ENCODE assay signal across 8 cellular contexts in the genomic region with DNA sequence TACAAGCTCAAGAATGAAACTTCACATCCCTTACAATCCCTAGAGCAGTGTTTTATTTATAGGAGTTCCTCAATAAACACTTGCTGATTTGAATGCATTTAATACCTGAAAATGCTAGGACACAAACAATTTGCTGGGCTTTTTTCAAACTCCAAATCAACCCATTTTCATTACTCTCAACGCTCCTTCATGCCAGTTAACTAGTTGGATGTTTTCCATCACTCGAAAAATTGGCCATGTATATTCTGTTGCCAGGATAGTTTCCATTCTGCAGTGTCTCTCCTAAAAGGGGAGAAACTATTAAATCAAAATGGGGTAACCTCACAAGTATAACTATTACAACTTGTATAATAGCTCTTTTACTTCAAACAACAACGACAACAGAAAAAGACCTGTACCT. TPM values are rescaled to one million over a fixed set of nuclear protein-coding genes. Genes with fewer than 3 reads are reported as not detected.
DNase-seq lines count a peak whose midpoint lies in the region; ATAC-seq and TF ChIP-seq lines count a peak whose summit lies in the region.

No MANE protein-coding gene starts in this region.

- TF ChIP-seq CTCF in left lung (IDR thresholded peaks at IDR 0.05) (no peak), tibial nerve (IDR thresholded peaks at IDR 0.05) (no peak)

- H3K9me3 ChIP-seq in left lung: no peaks in the 10 kb centered on the region
- H3K9me3 ChIP-seq in tibial nerve: peaks cover 0 to 1% (median 0%) of the 10 kb centered on the region in 4 donors

- H3K27me3 ChIP-seq in left lung: no peaks in the 10 kb centered on the region
- no peaks in the 10 kb centered on the region for H3K27me3 ChIP-seq in tibial nerve

- H3K27me3 Mint-ChIP-seq in activated T-cell treated with anti-CD3 and anti-CD28 coated beads, Interleukin-2, amount 50 U/mL, for 4 hours (ENCODE audit: low read depth): no peaks in the 10 kb centered on the region
- H3K27me3 Mint-ChIP-seq in activated naive CD8-positive, alpha-beta T cell treated with anti-CD3 and anti-CD28 coated beads, Interleukin-2, amount 50 U/mL, for 24 hours: no peaks in the 10 kb centered on the region

- no peak for TF ChIP-seq EP300 in tibial nerve (IDR thresholded peaks at IDR 0.05)

- peak overlapping the region; percentile 50 to 63 for H3K4me3 ChIP-seq in left lung
- peak overlapping the region; percentile 60 to 76 (median 70) for H3K4me3 ChIP-seq in tibial nerve

- H3K36me3 ChIP-seq in left lung (peaks cover 0 to 8% of the 10 kb centered on the region in 2 donors), tibial nerve (no peaks in the 10 kb centered on the region)

- H3K27ac ChIP-seq in left lung (peak overlapping the region; percentile 99 to 100), tibial nerve (peak overlapping the region; percentile 95 to 99 (median 98))

- H3K4me1 ChIP-seq in left lung (peaks cover 0 to 43% of the 10 kb centered on the region in 2 donors), tibial nerve (peaks cover 0 to 39% (median 13%) of the 10 kb centered on the region in 4 donors)

- H3K9me3 Mint-ChIP-seq in activated T-cell treated with anti-CD3 and anti-CD28 coated beads, Interleukin-2, amount 50 U/mL, for 4 hours: peaks cover 5% of the 10 kb centered on the region
- peaks cover 15% of the 10 kb centered on the region for H3K9me3 Mint-ChIP-seq in activated naive CD8-positive, alpha-beta T cell treated with anti-CD3 and anti-CD28 coated beads, Interleukin-2, amount 50 U/mL, for 24 hours

- no peak for ATAC-seq in activated T-cell treated with anti-CD3 and anti-CD28 coated beads, Interleukin-2, amount 50 U/mL, for 4 hours
- no peak for ATAC-seq in activated naive CD8-positive, alpha-beta T cell treated with anti-CD3 and anti-CD28 coated beads, Interleukin-2, amount 50 U/mL, for 24 hours
- no peak for ATAC-seq in left lung

- peak overlapping the region; percentile 99 for H3K27ac Mint-ChIP-seq in activated naive CD8-positive, alpha-beta T cell treated with anti-CD3 and anti-CD28 coated beads, Interleukin-2, amount 50 U/mL, for 24 hours

- peak overlapping the region; percentile 90 for H3K4me3 Mint-ChIP-seq in activated T-cell treated with anti-CD3 and anti-CD28 coated beads, Interleukin-2, amount 50 U/mL, for 4 hours
- peak overlapping the region; percentile 92 for H3K4me3 Mint-ChIP-seq in activated naive CD8-positive, alpha-beta T cell treated with anti-CD3 and anti-CD28 coated beads, Interleukin-2, amount 50 U/mL, for 24 hours

- DNase-seq in activated T-cell treated with anti-CD3 and anti-CD28 coated beads, Interleukin-2, amount 50 U/mL, for 4 hours: no peak
- DNase-seq in activated T-cell treated with anti-CD3 and anti-CD28 coated beads, Interleukin-2, amount 50 U/mL, for 48 hours: no peak
- DNase-seq in activated naive CD8-positive, alpha-beta T cell treated with anti-CD3 and anti-CD28 coated beads, Interleukin-2, amount 50 U/mL, for 24 hours: no peak
- DNase-seq in left lung (no peak), tibial nerve (ENCODE audit: low spot score in 2 of 2) (no peak), NCI-H2196 treated with DMSO at 0.1 percent for 48 hours (lab: John Stamatoyannopoulos, UW; ENCODE audit: unreplicated experiment) (no peak), germinal center (ENCODE audit: low spot score) (no peak), NCI-H446 treated with DMSO at 0.1 percent for 48 hours (lab: John Stamatoyannopoulos, UW) (no peak)

- WGBS in tibial nerve, 2 donors: 44 to 47% methylated on average over 3 of the region's 3 CpGs

- H3K36me3 Mint-ChIP-seq in activated T-cell treated with anti-CD3 and anti-CD28 coated beads, Interleukin-2, amount 50 U/mL, for 4 hours (ENCODE audit: insufficient read depth): peaks cover 20% of the 10 kb centered on the region
- peaks cover 55% of the 10 kb centered on the region for H3K36me3 Mint-ChIP-seq in activated naive CD8-positive, alpha-beta T cell treated with anti-CD3 and anti-CD28 coated beads, Interleukin-2, amount 50 U/mL, for 24 hours (ENCODE audit: low read depth)

- intact Hi-C loops in left lung (cut with DNase I): no loop called here

- TF ChIP-seq POLR2A in tibial nerve (IDR thresholded peaks at IDR 0.05): no peak

- peaks cover 21% of the 10 kb centered on the region for H3K4me1 Mint-ChIP-seq in activated T-cell treated with anti-CD3 and anti-CD28 coated beads, Interleukin-2, amount 50 U/mL, for 4 hours (ENCODE audit: low read depth)
- peaks cover 51% of the 10 kb centered on the region for H3K4me1 Mint-ChIP-seq in activated naive CD8-positive, alpha-beta T cell treated with anti-CD3 and anti-CD28 coated beads, Interleukin-2, amount 50 U/mL, for 24 hours

RNA-seq across cellular contexts. Expression of a gene that starts 1.2 kb away (rescaled TPM):
- 10 to 100 TPM; 13.9 to 16.1 (median 14.2) TPM for total RNA-seq in activated T-cell treated with anti-CD3 and anti-CD28 coated beads, Interleukin-2, amount 50 U/mL, for 4 hours
- total RNA-seq in left lung (10 to 100 TPM; 30.3 to 53.1 TPM), tibial nerve (10 to 100 TPM; 25.8 to 34.5 (median 31.3) TPM)
